23 cellular contexts compared by ENCODE assay signal in genomic region chr6:63269470-63269869, GRCh38. TPM values are rescaled to one million over a fixed set of nuclear protein-coding genes. Genes with fewer than 3 reads are reported as not detected.
DNase-seq lines count a peak whose midpoint lies in the region; ATAC-seq and TF ChIP-seq lines count a peak whose summit lies in the region.
"Had no signal": no experiment of that assay in that cellular context is flagged by ENCODE, and none has a peak within 500 bp of the region (broad histone marks: within the 10 kb centered on the region; RNA-seq: fewer than 3 reads in every experiment).

No MANE protein-coding gene starts in this region.

- H3K4me3 Mint-ChIP-seq in MCF 10A (ENCODE audit: unreplicated experiment): no peak overlapping the region
- H3K4me3 Mint-ChIP-seq: activated T-helper 1 cell treated with anti-CD3 and anti-CD28 coated beads, Interleukin-12 subunit alpha, Interleukin-12 subunit beta, Interleukin-2, Interleukin-4 antibody, amounts not matched to agents 30 ng/mL and 10 ng/mL and 1 ng/mL, durations not matched to agents 14 hours and 24 hours and 36 hours; memory B cell had no signal

- BruUV-seq in MCF 10A (replicated peaks; lab: Mats Ljungman, UMichigan): no TSS peak

- CTCF ChIA-PET in MCF 10A (lab: Yijun Ruan, JAX): interaction anchor here (1.7 kb wide), 1 partner anchor 494 kb away, joined by 3 read pairs; no protein-coding TSS in a partner anchor

- no peak for DNase-seq in RWPE2 (ENCODE audit: low spot score)
- no peak for DNase-seq in MCF 10A (ENCODE audit: unreplicated experiment)
- DNase-seq in spleen: no peak
- DNase-seq in ureter (ENCODE audit: low spot score): no peak
- DNase-seq: activated CD4-positive, alpha-beta T cell treated with anti-CD3 and anti-CD28 coated beads, Interleukin-2, amount 50 U/mL, for 48 hours; amniotic stem cell; DMS79 treated with DMSO at 0.1 percent for 48 hours; glutamatergic neuron; NCI-H1092 treated with DMSO at 0.1 percent for 48 hours; NCI-H345; OCI-M1; SK-N-SH; stimulated activated CD4-positive, alpha-beta T cell treated with anti-CD3 and anti-CD28 coated beads, Interleukin-2, amount 100 ng/mL, for 48 hours; transverse colon had no signal

- peaks cover 7% of the 10 kb centered on the region for H3K27me3 ChIP-seq in RWPE2 (ENCODE audit: insufficient read depth, poor library complexity, severe bottlenecking)
- H3K27me3 ChIP-seq in spleen (replicated peaks in 1 of 7): no peaks in the 10 kb centered on the region
- H3K27me3 ChIP-seq: BLaER1 treated with 17β-estradiol and CSF1 and Interleukin-3, amounts not matched to agents 10 nM and 100 nM; transverse colon had no signal

- WGBS in spleen, 5 donors: 46 to 75% (median 67%) methylated on average over 4 of the region's 4 CpGs

- ATAC-seq in GM18868 (IDR thresholded peaks at IDR 0.05; ENCODE audit: unreplicated experiment) (peak; percentile 71), GM21515 (IDR thresholded peaks at IDR 0.05; ENCODE audit: unreplicated experiment) (peak; percentile 79), HG03039 (IDR thresholded peaks at IDR 0.05; ENCODE audit: unreplicated experiment) (peak; percentile 56), RWPE2 (ENCODE audit: low read depth) (0 out of 3 replicates have a peak, but pooled peaks have one; percentile 33), HG03139 (IDR thresholded peaks at IDR 0.05; ENCODE audit: unreplicated experiment) (no peak)
- ATAC-seq: sciatic nerve had no signal

- H3K36me3 Mint-ChIP-seq in MCF 10A (ENCODE audit: insufficient read depth, unreplicated experiment): no peaks in the 10 kb centered on the region
- H3K36me3 Mint-ChIP-seq: memory B cell had no signal

- no peaks in the 10 kb centered on the region for H3K4me1 Mint-ChIP-seq in MCF 10A (ENCODE audit: insufficient read depth, unreplicated experiment)
- H3K4me1 Mint-ChIP-seq: memory B cell had no signal

- H3K4me3 ChIP-seq in RWPE2 (ENCODE audit: severe bottlenecking) (no peak overlapping the region), spleen (no peak overlapping the region)
- H3K4me3 ChIP-seq: BLaER1 treated with 17β-estradiol and CSF1 and Interleukin-3, amounts not matched to agents 10 nM and 100 nM; transverse colon had no signal

- H3K4me1 ChIP-seq in RWPE2 (ENCODE audit: insufficient read depth, poor library complexity, severe bottlenecking) (no peaks in the 10 kb centered on the region), spleen (no peaks in the 10 kb centered on the region)
- H3K4me1 ChIP-seq: BLaER1 treated with 17β-estradiol and CSF1 and Interleukin-3, amounts not matched to agents 10 nM and 100 nM; transverse colon had no signal

- TF ChIP-seq CTCF in RWPE2 (IDR thresholded peaks at IDR 0.05; ENCODE audit: poor library complexity, severe bottlenecking): no peak
- TF ChIP-seq CTCF in MCF 10A (IDR thresholded peaks at IDR 0.05; ENCODE audit: unreplicated experiment): no peak
- no peak for TF ChIP-seq CTCF in spleen (IDR thresholded peaks at IDR 0.05 in 8 of 11, conservative IDR thresholded peaks at IDR 0.05 in 3 of 11)

- H3K27ac ChIP-seq in RWPE2 (ENCODE audit: poor library complexity, severe bottlenecking) (no peak overlapping the region), spleen (no peak overlapping the region)
- H3K27ac ChIP-seq: BLaER1 treated with 17β-estradiol and CSF1 and Interleukin-3, amounts not matched to agents 10 nM and 100 nM; transverse colon had no signal

- no peaks in the 10 kb centered on the region for H3K27me3 Mint-ChIP-seq in MCF 10A (ENCODE audit: insufficient read depth, unreplicated experiment)
- H3K27me3 Mint-ChIP-seq: memory B cell had no signal

- POLR2A ChIA-PET in MCF 10A (lab: Yijun Ruan, JAX): no interaction called here

- H3K36me3 ChIP-seq in RWPE2 (ENCODE audit: low read depth): no peaks in the 10 kb centered on the region
- H3K36me3 ChIP-seq in spleen: no peaks in the 10 kb centered on the region
- H3K36me3 ChIP-seq: BLaER1 treated with 17β-estradiol and CSF1 and Interleukin-3, amounts not matched to agents 10 nM and 100 nM; transverse colon had no signal

- H3K27ac Mint-ChIP-seq in MCF 10A (ENCODE audit: low read depth, unreplicated experiment): no peak overlapping the region
- H3K27ac Mint-ChIP-seq: activated T-helper 1 cell treated with anti-CD3 and anti-CD28 coated beads, Interleukin-12 subunit alpha, Interleukin-12 subunit beta, Interleukin-2, Interleukin-4 antibody, amounts not matched to agents 30 ng/mL and 10 ng/mL and 1 ng/mL, durations not matched to agents 14 hours and 24 hours and 36 hours; memory B cell had no signal

- no peak for TF ChIP-seq POLR2A in spleen (IDR thresholded peaks at IDR 0.05)

- H3K9me3 Mint-ChIP-seq in MCF 10A (ENCODE audit: unreplicated experiment): no peaks in the 10 kb centered on the region
- H3K9me3 Mint-ChIP-seq: activated T-helper 1 cell treated with anti-CD3 and anti-CD28 coated beads, Interleukin-12 subunit alpha, Interleukin-12 subunit beta, Interleukin-2, Interleukin-4 antibody, amounts not matched to agents 30 ng/mL and 10 ng/mL and 1 ng/mL, durations not matched to agents 14 hours and 24 hours and 36 hours; memory B cell had no signal

- intact Hi-C loops in MCF 10A (cut with micrococcal nuclease) (no loop called here), spleen (cut with DNase I; ENCODE audit: low total_unique reads) (no loop called here)

- H3K9me3 ChIP-seq in RWPE2 (ENCODE audit: severe bottlenecking): no peaks in the 10 kb centered on the region
- no peaks in the 10 kb centered on the region for H3K9me3 ChIP-seq in spleen
- H3K9me3 ChIP-seq: BLaER1 treated with 17β-estradiol and CSF1 and Interleukin-3, amounts not matched to agents 10 nM and 100 nM; SK-N-SH; transverse colon had no signal

RNA-seq across cellular contexts. Expression of gene LGSN, which starts 50.3 kb away (rescaled TPM):
- total RNA-seq in MCF 10A (2022) (not detected in 2 replicates), spleen (under 1 TPM in 6 of 7 donors, not detected in 1; 0.13 to 0.46 (median 0.15) TPM), ureter (not detected)
- polyA plus RNA-seq in spleen: under 1 TPM; 0.09 to 0.10 (median 0.09) TPM
- total RNA-seq: activated T-helper 1 cell treated with anti-CD3 and anti-CD28 coated beads, Interleukin-12 subunit alpha, Interleukin-12 subunit beta, Interleukin-2, Interleukin-4 antibody, amounts not matched to agents 30 ng/mL and 10 ng/mL and 1 ng/mL, durations not matched to agents 14 hours and 24 hours and 36 hours; sciatic nerve had no signal
- polyA plus RNA-seq: neural cell, SK-N-SH had no signal

RNA-seq across cellular contexts. Expression of gene FKBP1C, which starts 58.2 kb away (rescaled TPM):
- total RNA-seq in MCF 10A (2022) (0.23 and 0.25 TPM in 2 replicates), spleen (1 to 10 TPM in 2 of 7 donors, under 1 TPM in 3, not detected in 2; 0.43 to 1.4 (median 0.79) TPM), ureter (not detected)
- polyA plus RNA-seq in spleen: under 1 TPM; 0.26 to 0.77 (median 0.65) TPM
